21 cellular contexts compared by ENCODE assay signal in the genomic region with DNA sequence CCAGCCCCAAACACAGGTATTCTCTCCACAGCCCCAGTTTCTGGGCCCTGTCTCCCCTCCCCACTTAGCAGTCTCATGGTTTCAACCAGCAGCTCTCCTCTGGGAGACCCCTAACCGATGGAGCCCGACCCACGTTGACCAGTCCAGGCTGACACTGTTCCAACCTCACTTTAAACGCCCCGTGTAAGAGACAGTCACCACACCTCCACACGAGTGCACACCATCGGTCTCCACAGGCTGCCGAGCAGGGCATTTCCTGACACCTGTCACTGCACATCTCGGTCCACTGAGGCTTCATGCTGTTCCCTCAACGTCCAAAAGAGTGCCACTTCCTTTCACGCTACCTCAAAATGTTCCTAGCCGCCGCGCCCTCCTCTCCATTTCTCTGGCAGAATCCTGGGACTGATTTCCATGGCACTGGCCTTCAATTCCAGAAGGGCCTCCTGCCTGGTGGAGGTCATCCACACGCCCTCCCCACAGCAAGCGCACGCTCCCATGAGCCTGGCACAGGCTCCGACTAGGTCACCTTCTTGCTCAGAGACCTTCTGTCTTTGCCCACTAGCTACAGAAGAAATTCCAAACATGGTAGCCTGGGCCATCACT.
"Had no signal": no experiment of that assay in that cellular context is flagged by ENCODE, and none has a peak within 500 bp of the region (broad histone marks: within the 10 kb centered on the region; RNA-seq: fewer than 3 reads in every experiment).

No MANE protein-coding gene starts in this region.

- H3K27me3 Mint-ChIP-seq: activated CD4-positive, alpha-beta memory T cell treated with anti-CD3 and anti-CD28 coated beads for 36 hours; activated CD4-positive, alpha-beta T cell treated with anti-CD3 and anti-CD28 coated beads for 36 hours; activated CD8-positive, alpha-beta memory T cell treated with anti-CD3 and anti-CD28 coated beads, Interleukin-2, amount 10 ng/mL, durations not matched to agents 7 days and 5 days; stimulated activated naive B cell treated with anti-CD40 and anti-IgM and Interleukin-4, amounts not matched to agents 10 μg/mL and 1 μg/mL and 100 μg/mL, for 72 hours had no signal

- H3K36me3 ChIP-seq: neural progenitor cell, pancreas had no signal

- H3K4me3 ChIP-seq: neural progenitor cell, pancreas had no signal

- H3K9me3 Mint-ChIP-seq: activated CD4-positive, alpha-beta memory T cell treated with anti-CD3 and anti-CD28 coated beads for 36 hours; activated naive CD4-positive, alpha-beta T cell treated with anti-CD3 and anti-CD28 coated beads for 36 hours; activated T-helper 2 cell treated with anti-CD3 and anti-CD28 coated beads, Interferon-gamma antibody, Interleukin-2, Interleukin-4, amounts not matched to agents 10 μg/mL and 5 μg/mL and 100 μg/mL, durations not matched to agents 14 hours and 24 hours and 36 hours had no signal

- H3K4me2 ChIP-seq: neural progenitor cell had no signal

- H3K36me3 Mint-ChIP-seq: activated CD4-positive, alpha-beta memory T cell treated with anti-CD3 and anti-CD28 coated beads for 36 hours; activated CD8-positive, alpha-beta memory T cell treated with anti-CD3 and anti-CD28 coated beads, Interleukin-2, amount 10 ng/mL, durations not matched to agents 7 days and 5 days had no signal

- H3K4me1 Mint-ChIP-seq: activated CD4-positive, alpha-beta T cell treated with anti-CD3 and anti-CD28 coated beads for 36 hours; activated CD8-positive, alpha-beta memory T cell treated with anti-CD3 and anti-CD28 coated beads, Interleukin-2, amount 10 ng/mL, durations not matched to agents 7 days and 5 days; stimulated activated naive B cell treated with anti-CD40 and anti-IgM and Interleukin-4, amounts not matched to agents 10 μg/mL and 1 μg/mL and 100 μg/mL, for 72 hours had no signal

- H3K4me1 ChIP-seq: neural progenitor cell, pancreas had no signal

- H3K9me3 ChIP-seq: pancreas had no signal

- H3K27me3 ChIP-seq: neural progenitor cell, pancreas had no signal

- H3K27ac ChIP-seq: neural progenitor cell, pancreas, WERI-Rb-1 had no signal

- DNase-seq: activated CD4-positive, alpha-beta memory T cell treated with anti-CD3 and anti-CD28 coated beads for 36 hours; activated CD4-positive, alpha-beta T cell treated with anti-CD3 and anti-CD28 coated beads for 36 hours; activated CD8-positive, alpha-beta memory T cell treated with anti-CD3 and anti-CD28 coated beads, Interleukin-2, amount 10 ng/mL, durations not matched to agents 7 days and 5 days; activated naive CD4-positive, alpha-beta T cell treated with anti-CD3 and anti-CD28 coated beads for 36 hours; activated T-cell treated with anti-CD3 and anti-CD28 coated beads, Interleukin-2, amount 50 U/mL, for 1 hour; central memory CD4-positive, alpha-beta T cell; cortex of kidney; effector CD4-positive, alpha-beta T cell; foreskin fibroblast; hippocampal formation; kidney; mesendoderm; retina; stimulated activated CD4-positive, alpha-beta T cell treated with anti-CD3 and anti-CD28 coated beads, Interleukin-15, amount 100 ng/mL, for 24 hours; stimulated activated CD4-positive, alpha-beta T cell treated with anti-CD3 and anti-CD28 coated beads, Interleukin-4, amount 100 ng/mL, for 1 hour; stimulated activated naive B cell treated with anti-CD40 and anti-IgM and Interleukin-4, amounts not matched to agents 10 μg/mL and 1 μg/mL and 100 μg/mL, for 72 hours; trophoblast cell; WERI-Rb-1 had no signal

- H3K27ac Mint-ChIP-seq: activated CD4-positive, alpha-beta memory T cell treated with anti-CD3 and anti-CD28 coated beads for 36 hours; activated CD4-positive, alpha-beta T cell treated with anti-CD3 and anti-CD28 coated beads for 36 hours; activated CD8-positive, alpha-beta memory T cell treated with anti-CD3 and anti-CD28 coated beads, Interleukin-2, amount 10 ng/mL, durations not matched to agents 7 days and 5 days; activated naive CD4-positive, alpha-beta T cell treated with anti-CD3 and anti-CD28 coated beads for 36 hours; activated T-helper 2 cell treated with anti-CD3 and anti-CD28 coated beads, Interferon-gamma antibody, Interleukin-2, Interleukin-4, amounts not matched to agents 10 μg/mL and 5 μg/mL and 100 μg/mL, durations not matched to agents 14 hours and 24 hours and 36 hours; stimulated activated naive B cell treated with anti-CD40 and anti-IgM and Interleukin-4, amounts not matched to agents 10 μg/mL and 1 μg/mL and 100 μg/mL, for 72 hours had no signal

- H3K4me3 Mint-ChIP-seq: activated CD4-positive, alpha-beta memory T cell treated with anti-CD3 and anti-CD28 coated beads for 36 hours; activated CD4-positive, alpha-beta T cell treated with anti-CD3 and anti-CD28 coated beads for 36 hours; activated CD8-positive, alpha-beta memory T cell treated with anti-CD3 and anti-CD28 coated beads, Interleukin-2, amount 10 ng/mL, durations not matched to agents 7 days and 5 days; activated naive CD4-positive, alpha-beta T cell treated with anti-CD3 and anti-CD28 coated beads for 36 hours; neural progenitor cell; stimulated activated naive B cell treated with anti-CD40 and anti-IgM and Interleukin-4, amounts not matched to agents 10 μg/mL and 1 μg/mL and 100 μg/mL, for 72 hours had no signal

- H3K9ac ChIP-seq: neural progenitor cell had no signal

- ATAC-seq: activated CD4-positive, alpha-beta T cell treated with anti-CD3 and anti-CD28 coated beads for 36 hours; activated CD8-positive, alpha-beta memory T cell treated with anti-CD3 and anti-CD28 coated beads, Interleukin-2, amount 10 ng/mL, durations not matched to agents 7 days and 5 days; pancreas; stimulated activated naive B cell treated with anti-CD40 and anti-IgM and Interleukin-4, amounts not matched to agents 10 μg/mL and 1 μg/mL and 100 μg/mL, for 72 hours had no signal
